20 cellular contexts compared by ENCODE assay signal in genomic region chrX:28625223-28625622, GRCh38. TPM values are rescaled to one million over a fixed set of nuclear protein-coding genes. Genes with fewer than 3 reads are reported as not detected.
"Had no signal": no experiment of that assay in that cellular context is flagged by ENCODE, and none has a peak within 500 bp of the region (broad histone marks: within the 10 kb centered on the region; RNA-seq: fewer than 3 reads in every experiment).

No MANE protein-coding gene starts in this region.

- ATAC-seq: effector memory CD8-positive, alpha-beta T cell; lower lobe of right lung; stimulated activated naive CD8-positive, alpha-beta T cell treated with anti-CD3 and anti-CD28 coated beads, Interleukin-15, amount 100 ng/mL, for 72 hours had no signal

- H3K27ac Mint-ChIP-seq: activated CD4-positive, alpha-beta T cell treated with anti-CD3 and anti-CD28 coated beads, Interleukin-2, amount 10 ng/mL, durations not matched to agents 7 days and 5 days; activated naive CD8-positive, alpha-beta T cell treated with anti-CD3 and anti-CD28 coated beads for 36 hours; dendritic cell treated with granulocyte-macrophage colony-stimulating factor and Interleukin-4, amounts not matched to agents 40 ng/mL and 50 ng/mL, for 4 days; effector memory CD8-positive, alpha-beta T cell; stimulated activated naive CD8-positive, alpha-beta T cell treated with anti-CD3 and anti-CD28 coated beads, Interleukin-15, amount 100 ng/mL, for 72 hours; type B pancreatic cell had no signal

- H3K9me3 ChIP-seq: lower lobe of right lung, ovary, sigmoid colon, spleen had no signal

- H3K36me3 ChIP-seq: brain microvascular endothelial cell, lower lobe of right lung, ovary, sigmoid colon, spleen had no signal

- DNase-seq: activated CD4-positive, alpha-beta T cell treated with anti-CD3 and anti-CD28 coated beads, Interleukin-2, amount 10 ng/mL, durations not matched to agents 7 days and 5 days; activated CD8-positive, alpha-beta memory T cell treated with anti-CD3 and anti-CD28 coated beads, Interleukin-2, amount 50 U/mL, for 48 hours; activated gamma-delta T cell treated with Interleukin-2 at 50 U/mL for 16 hours; activated naive CD8-positive, alpha-beta T cell treated with anti-CD3 and anti-CD28 coated beads for 36 hours; brain microvascular endothelial cell; effector memory CD8-positive, alpha-beta T cell; foreskin melanocyte; kidney glomerular epithelial cell; lower lobe of right lung; ovary; sigmoid colon; spleen; stimulated activated naive CD8-positive, alpha-beta T cell treated with anti-CD3 and anti-CD28 coated beads, Interleukin-15, amount 100 ng/mL, for 72 hours; SW 1271 had no signal

- H3K36me3 Mint-ChIP-seq: activated naive CD8-positive, alpha-beta T cell treated with anti-CD3 and anti-CD28 coated beads for 36 hours; type B pancreatic cell had no signal

- H3K27ac ChIP-seq: brain microvascular endothelial cell, epithelial cell of prostate, lower lobe of right lung, ovary, sigmoid colon, spleen had no signal

- H3K4me1 ChIP-seq: lower lobe of right lung, sigmoid colon, spleen had no signal

- H3K4me3 Mint-ChIP-seq: activated CD4-positive, alpha-beta T cell treated with anti-CD3 and anti-CD28 coated beads, Interleukin-2, amount 10 ng/mL, durations not matched to agents 7 days and 5 days; activated naive CD8-positive, alpha-beta T cell treated with anti-CD3 and anti-CD28 coated beads for 36 hours; dendritic cell treated with granulocyte-macrophage colony-stimulating factor and Interleukin-4, amounts not matched to agents 40 ng/mL and 50 ng/mL, for 4 days; effector memory CD8-positive, alpha-beta T cell; neural crest cell; stimulated activated naive CD8-positive, alpha-beta T cell treated with anti-CD3 and anti-CD28 coated beads, Interleukin-15, amount 100 ng/mL, for 72 hours; type B pancreatic cell had no signal

- H3K27me3 ChIP-seq: brain microvascular endothelial cell, ovary, sigmoid colon, spleen had no signal

- H3K4me1 Mint-ChIP-seq: activated CD4-positive, alpha-beta T cell treated with anti-CD3 and anti-CD28 coated beads, Interleukin-2, amount 10 ng/mL, durations not matched to agents 7 days and 5 days; activated naive CD8-positive, alpha-beta T cell treated with anti-CD3 and anti-CD28 coated beads for 36 hours; stimulated activated naive CD8-positive, alpha-beta T cell treated with anti-CD3 and anti-CD28 coated beads, Interleukin-15, amount 100 ng/mL, for 72 hours had no signal

- H3K27me3 Mint-ChIP-seq: activated CD4-positive, alpha-beta T cell treated with anti-CD3 and anti-CD28 coated beads, Interleukin-2, amount 10 ng/mL, durations not matched to agents 7 days and 5 days; activated naive CD8-positive, alpha-beta T cell treated with anti-CD3 and anti-CD28 coated beads for 36 hours; dendritic cell treated with granulocyte-macrophage colony-stimulating factor and Interleukin-4, amounts not matched to agents 40 ng/mL and 50 ng/mL, for 4 days; effector memory CD8-positive, alpha-beta T cell; stimulated activated naive CD8-positive, alpha-beta T cell treated with anti-CD3 and anti-CD28 coated beads, Interleukin-15, amount 100 ng/mL, for 72 hours; type B pancreatic cell had no signal

- H3K9me3 Mint-ChIP-seq: activated CD4-positive, alpha-beta T cell treated with anti-CD3 and anti-CD28 coated beads, Interleukin-2, amount 10 ng/mL, durations not matched to agents 7 days and 5 days; activated naive CD8-positive, alpha-beta T cell treated with anti-CD3 and anti-CD28 coated beads for 36 hours; dendritic cell treated with granulocyte-macrophage colony-stimulating factor and Interleukin-4, amounts not matched to agents 40 ng/mL and 50 ng/mL, for 4 days; neural crest cell; stimulated activated naive CD8-positive, alpha-beta T cell treated with anti-CD3 and anti-CD28 coated beads, Interleukin-15, amount 100 ng/mL, for 72 hours; type B pancreatic cell had no signal

- H3K4me3 ChIP-seq: lower lobe of right lung, ovary, sigmoid colon, spleen had no signal

RNA-seq across cellular contexts. Expression of gene IL1RAPL1, which starts 38.0 kb away (rescaled TPM):
- total RNA-seq: activated CD4-positive, alpha-beta T cell treated with anti-CD3 and anti-CD28 coated beads, Interleukin-2, amount 10 ng/mL, durations not matched to agents 7 days and 5 days; activated naive CD8-positive, alpha-beta T cell treated with anti-CD3 and anti-CD28 coated beads for 36 hours; lower lobe of right lung; myocyte; T-helper 2 cell treated with Interferon-gamma antibody and Interleukin-4, amounts not matched to agents 100 ng/mL and 5 ng/mL, for 36 hours had no signal
